33 cellular contexts compared by ENCODE assay signal in the genomic region with DNA sequence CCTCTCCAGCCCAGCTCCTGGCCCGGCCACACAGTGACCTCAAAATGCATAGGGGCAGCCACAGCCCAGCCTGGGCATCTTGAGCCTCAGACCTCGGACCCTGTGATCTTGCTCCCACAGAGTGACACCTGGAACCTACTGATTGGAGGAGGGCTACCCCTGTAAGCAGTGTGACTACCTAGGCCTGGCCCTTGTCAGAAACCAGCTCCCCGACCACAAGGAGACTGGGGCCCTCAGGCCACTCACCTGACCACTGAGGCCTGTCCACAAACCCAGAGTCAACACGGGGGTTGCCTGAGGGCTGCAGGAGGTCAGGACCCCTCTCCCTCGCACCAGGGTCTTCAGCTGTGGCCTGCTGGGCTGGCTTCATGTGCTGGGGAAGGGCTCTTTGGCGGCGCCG. TPM values are rescaled to one million over a fixed set of nuclear protein-coding genes. Genes with fewer than 3 reads are reported as not detected.
"Had no signal": no experiment of that assay in that cellular context is flagged by ENCODE, and none has a peak within 500 bp of the region (broad histone marks: within the 10 kb centered on the region; RNA-seq: fewer than 3 reads in every experiment).

No MANE protein-coding gene starts in this region.

- H3K4me3 ChIP-seq: body of pancreas, cardiac muscle cell, colonic mucosa, esophagus muscularis mucosa, gastrocnemius medialis, heart left ventricle had no signal

- H3K4me1 ChIP-seq: body of pancreas, colonic mucosa, esophagus muscularis mucosa, foreskin keratinocyte, gastrocnemius medialis, heart left ventricle had no signal

- DNase-seq: activated CD4-positive, alpha-beta memory T cell treated with anti-CD3 and anti-CD28 coated beads, Interleukin-2, amount 10 ng/mL, durations not matched to agents 7 days and 5 days; activated CD4-positive, alpha-beta T cell treated with anti-CD3 and anti-CD28 coated beads for 4 hours; activated CD4-positive, alpha-beta T cell treated with anti-CD3 and anti-CD28 coated beads, Interleukin-2, amount 10 ng/mL, durations not matched to agents 7 days and 5 days; activated CD4-positive, alpha-beta T cell treated with anti-CD3 and anti-CD28 coated beads, Interleukin-2, amount 50 U/mL, for 4 hours; activated CD4-positive, CD25-positive, alpha-beta regulatory T cell; activated CD4-positive, CD25-positive, alpha-beta regulatory T cell treated with anti-CD3 and anti-CD28 coated beads, Interleukin-2, amount 50 U/mL, for 72 hours; activated CD8-positive, alpha-beta memory T cell treated with anti-CD3 and anti-CD28 coated beads, Interleukin-2, amount 50 U/mL, for 48 hours; activated effector memory CD4-positive, alpha-beta T cell treated with Interleukin-2 at 50 U/mL for 16 hours; activated gamma-delta T cell treated with Interleukin-2 at 50 U/mL for 16 hours; activated naive CD4-positive, alpha-beta T cell treated with anti-CD3 and anti-CD28 coated beads, Interleukin-2, amount 50 U/mL, for 16 hours; activated naive CD4-positive, alpha-beta T cell treated with Interleukin-2 at 50 U/mL for 16 hours; activated T-cell treated with anti-CD3 and anti-CD28 coated beads for 4 hours; activated T-cell treated with anti-CD3 and anti-CD28 coated beads, Interleukin-2, amount 50 U/mL, for 24 hours; amniotic stem cell; anterior cingulate cortex; body of pancreas; central memory CD4-positive, alpha-beta T cell; cerebellar nuclear complex; colonic mucosa; dermis blood vessel endothelial cell; effector CD8-positive, alpha-beta T cell; erythroblast; foreskin keratinocyte; gastrocnemius medialis; glutamatergic neuron; heart left ventricle; T-helper 1 cell; T-helper 17 cell; T1000 had no signal

- H3K36me3 ChIP-seq: cardiac muscle cell, colonic mucosa, esophagus muscularis mucosa, gastrocnemius medialis, heart left ventricle had no signal

- H3K27me3 ChIP-seq: body of pancreas, cardiac muscle cell, colonic mucosa, esophagus muscularis mucosa, foreskin keratinocyte, gastrocnemius medialis, heart left ventricle had no signal

- H3K9me3 ChIP-seq: colonic mucosa, gastrocnemius medialis had no signal

- H3K27ac ChIP-seq: body of pancreas, cardiac muscle cell, colonic mucosa, esophagus muscularis mucosa, foreskin keratinocyte, gastrocnemius medialis, heart left ventricle had no signal

RNA-seq across cellular contexts. Expression of gene ANHX, which starts 9.0 kb away (rescaled TPM):
- total RNA-seq: activated CD4-positive, alpha-beta memory T cell treated with anti-CD3 and anti-CD28 coated beads, Interleukin-2, amount 10 ng/mL, durations not matched to agents 7 days and 5 days; activated CD4-positive, alpha-beta T cell treated with anti-CD3 and anti-CD28 coated beads, Interleukin-2, amount 10 ng/mL, durations not matched to agents 7 days and 5 days; activated T-helper 17 cell treated with anti-CD3 and anti-CD28 coated beads, Interleukin-2, amount 50 U/mL, for 72 hours; body of pancreas; cardiac muscle cell; colonic mucosa; dermis blood vessel endothelial cell; esophagus muscularis mucosa; foreskin keratinocyte; gastrocnemius medialis; heart left ventricle; T-helper 17 cell had no signal
- polyA plus RNA-seq: adipose tissue, cardiac muscle cell, foreskin keratinocyte, heart left ventricle had no signal
